8 cellular contexts compared by ENCODE assay signal in genomic region chr1:205849619-205850355, GRCh38. TPM values are rescaled to one million over a fixed set of nuclear protein-coding genes. Genes with fewer than 3 reads are reported as not detected.
A peak's percentile ranks its signal among the peaks of the same experiment; 100 is the strongest.
DNase-seq lines count a peak whose midpoint lies in the region; ATAC-seq and TF ChIP-seq lines count a peak whose summit lies in the region.

PM20D1 (minus strand) TSS chr1:205850132; CDS start chr1:205850072, 60 bp downstream.

- WGBS in heart right ventricle, 2 donors = 55 to 56% methylated on average over 39 of the region's 39 CpGs

- H3K4me3 ChIP-seq in CD8-positive, alpha-beta T cell (ENCODE audit: low read depth, low read length) = peak within 1 kb of the TSS; percentile 47
- H3K4me3 ChIP-seq in HFF-Myc (replicated peaks; ENCODE audit: low read depth, low read length) (peak within 1 kb of the TSS; percentile 23), heart right ventricle (peak within 1 kb of the TSS; percentile 10 to 62 (median 50)), skeletal muscle cell (ENCODE audit: low read depth, low read length) (peak within 1 kb of the TSS; percentile 38)

- H3K27ac ChIP-seq in CD8-positive, alpha-beta T cell (ENCODE audit: low read depth, low read length) = peak within 1 kb of the TSS; percentile 46
- H3K27ac ChIP-seq in heart right ventricle = peak within 1 kb of the TSS in 3 of 10 donors; percentile 34 to 52 (median 51)

- H3K27ac Mint-ChIP-seq in CD8-positive, alpha-beta T cell = peak within 1 kb of the TSS; percentile 95

- no peaks in the 10 kb centered on the region for H3K36me3 ChIP-seq in CD8-positive, alpha-beta T cell (ENCODE audit: insufficient read depth, low read length)
- H3K36me3 ChIP-seq in heart right ventricle = no peaks in the 10 kb centered on the region

- POLR2A ChIA-PET in CD8-positive, alpha-beta T cell (lab: Charles Lee) = interaction anchor here (0.6 to 1.7 kb wide), 4 partner anchors 9 to 78 kb away, joined by 3 to 5 read pairs (median 3); partner anchors contain the start of gene RAB29

- peaks cover 8% of the 10 kb centered on the region for H3K4me1 Mint-ChIP-seq in CD8-positive, alpha-beta T cell (ENCODE audit: low read depth)

- CTCF ChIA-PET in CD8-positive, alpha-beta T cell (lab: Charles Lee) = interaction anchor here (1.2 to 1.6 kb wide), 2 partner anchors 138 to 191 kb away, joined by 3 to 4 read pairs; no protein-coding TSS in a partner anchor

- no peaks in the 10 kb centered on the region for H3K9me3 ChIP-seq in CD8-positive, alpha-beta T cell (ENCODE audit: low read length)
- peaks cover 0 to 10% (median 4%) of the 10 kb centered on the region in 11 donors for H3K9me3 ChIP-seq in heart right ventricle

- H3K36me3 Mint-ChIP-seq in CD8-positive, alpha-beta T cell = peaks cover 4% of the 10 kb centered on the region

- peak within 1 kb of the TSS; percentile 90 for H3K4me3 Mint-ChIP-seq in CD8-positive, alpha-beta T cell

- H3K27me3 Mint-ChIP-seq in CD8-positive, alpha-beta T cell (ENCODE audit: low read depth) = no peaks in the 10 kb centered on the region

- H3K27me3 ChIP-seq in CD8-positive, alpha-beta T cell (ENCODE audit: insufficient read depth, low read length) = no peaks in the 10 kb centered on the region
- peaks cover 0 to 9% (median 0%) of the 10 kb centered on the region in 7 donors for H3K27me3 ChIP-seq in heart right ventricle

- peaks cover 4% of the 10 kb centered on the region for H3K4me1 ChIP-seq in CD8-positive, alpha-beta T cell (ENCODE audit: insufficient read depth, low read length)
- H3K4me1 ChIP-seq in heart right ventricle = peaks cover 0 to 9% (median 0%) of the 10 kb centered on the region in 9 donors

- TF ChIP-seq CTCF in CD8-positive, alpha-beta T cell (IDR thresholded peaks at IDR 0.05) = no peak
- no peak for TF ChIP-seq CTCF in HFF-Myc (IDR thresholded peaks at IDR 0.05; ENCODE audit: low read depth, low read length, missing control alignments)
- TF ChIP-seq CTCF in heart right ventricle (IDR thresholded peaks at IDR 0.05) = no peak

- H3K9me3 Mint-ChIP-seq in CD8-positive, alpha-beta T cell = no peaks in the 10 kb centered on the region

- peak; percentile 97 for ATAC-seq in CD8-positive, alpha-beta T cell
- ATAC-seq in heart right ventricle = peak; percentile 92 to 100 (median 98)

- intact Hi-C loops in CD8-positive, alpha-beta T cell (cut with DNase I, micrococcal nuclease) = loop anchor here in 1 of 2 experiments (1.0 kb wide), 1 partner anchor 36 kb away; the partner anchor contains the start of gene SLC41A1
- intact Hi-C loops in heart right ventricle (cut with DNase I) = no loop called here

- DNase-seq in CD8-positive, alpha-beta T cell = peak; percentile 55 to 87 (median 76)
- DNase-seq in HFF-Myc (ENCODE audit: extremely low read depth, low read depth) (peak; percentile 40), SHP77 (lab: John Stamatoyannopoulos, UW) (peak; percentile 30 to 52), heart right ventricle (peak; percentile 56 to 94), skeletal muscle cell (ENCODE audit: low read depth) (peak; percentile 24), HuH-7 (ENCODE audit: low spot score) (no peak), DMS114 treated with DMSO at 0.1 percent for 48 hours (lab: John Stamatoyannopoulos, UW; ENCODE audit: unreplicated experiment) (no peak)
- peak; percentile 74 for DNase-seq in activated naive CD4-positive, alpha-beta T cell treated with anti-CD3 and anti-CD28 coated beads, Interleukin-2, amount 50 U/mL, for 16 hours

RNA-seq across cellular contexts. Expression of gene PM20D1, which starts in this region (rescaled TPM):
- total RNA-seq in CD8-positive, alpha-beta T cell = under 1 TPM; 0.52 to 0.67 TPM
- total RNA-seq in heart right ventricle = 1 to 10 TPM in 4 of 10 donors, under 1 TPM in 6; 0.12 to 1.9 (median 0.66) TPM
- under 1 TPM; 0.30 to 0.73 TPM for polyA plus RNA-seq in heart right ventricle

Comparison
In these comparisons a context has a peak if more than half of its experiments do, and no peak if none do; other contexts are left out.
1. Peak in DNase-seq, ATAC-seq, H3K4me3 ChIP-seq and H3K27ac ChIP-seq in CD8-positive, alpha-beta T cell; RNA of the gene not detected or under 1 TPM.
2. DNase-seq: peak in HFF-Myc (single experiment), SHP77 (2 of 2), activated naive CD4-positive, alpha-beta T cell treated with anti-CD3 and anti-CD28 coated beads, Interleukin-2, amount 50 U/mL, for 16 hours (single experiment), heart right ventricle (2 of 2) and skeletal muscle cell (single experiment); none in HuH-7 (single experiment) and DMS114 treated with DMSO at 0.1 percent for 48 hours (single experiment).
3. Peak in every context shown above with its lines, with median percentiles within 50 percentile points of each other: H3K4me3 ChIP-seq.